ENCODE assay signal across 9 cellular contexts in the genomic region with DNA sequence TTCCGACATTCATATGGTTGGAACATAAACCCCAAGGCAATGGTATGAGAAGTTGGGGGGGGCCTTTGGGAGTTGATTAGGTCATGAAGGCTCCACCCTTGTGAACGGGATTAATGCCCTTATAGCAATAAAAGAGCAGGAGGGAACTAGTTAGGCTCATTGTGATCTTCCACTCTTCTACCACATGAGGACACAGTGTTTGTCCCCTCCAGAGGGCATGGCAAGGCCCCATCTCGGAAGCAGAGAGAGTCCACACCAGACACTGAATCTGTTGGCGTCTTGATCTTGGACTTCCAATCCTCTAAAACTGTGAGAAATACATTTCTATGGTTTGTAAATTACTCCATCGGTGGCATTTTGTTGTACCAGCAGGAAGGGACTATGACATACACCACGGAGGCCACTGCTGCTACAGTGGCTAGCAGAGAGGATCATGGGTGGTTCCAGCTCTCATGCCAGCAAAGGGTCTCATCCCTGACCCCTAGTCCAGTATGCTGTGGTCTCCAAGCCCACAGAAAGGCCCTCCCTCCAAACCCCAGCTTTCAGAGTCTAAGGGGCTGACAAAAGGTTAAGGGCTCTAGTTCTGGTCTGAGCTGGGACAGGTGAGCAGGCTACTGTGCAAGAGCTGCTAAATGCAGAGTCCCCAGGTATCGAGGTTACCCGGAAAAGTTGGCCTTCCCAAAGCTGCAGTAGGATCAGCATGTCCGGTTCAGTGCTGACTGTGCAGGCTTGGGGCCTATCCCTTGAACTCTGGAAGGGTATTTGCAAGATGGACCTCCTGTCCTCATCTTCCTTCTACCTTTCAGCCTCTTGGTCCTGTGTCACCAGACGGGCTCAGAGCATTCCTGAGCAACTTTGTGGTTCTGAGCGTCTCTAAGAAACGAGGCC. TPM values are rescaled to one million over a fixed set of nuclear protein-coding genes. Genes with fewer than 3 reads are reported as not detected.
DNase-seq lines count a peak whose midpoint lies in the region; ATAC-seq, FAIRE-seq and TF ChIP-seq lines count a peak whose summit lies in the region.
"Had no signal": no experiment of that assay in that cellular context is flagged by ENCODE, and none has a peak within 500 bp of the region (broad histone marks: within the 10 kb centered on the region; RNA-seq: fewer than 3 reads in every experiment).

No MANE protein-coding gene starts in this region.

- FAIRE-seq in kidney (lab: Jason Lieb, UNC) (no peak), urothelium cell line (lab: Jason Lieb, UNC) (no peak)

- H2AK5ac ChIP-seq in IMR-90 (ENCODE audit: low read depth, low read length), result peak overlapping the region; percentile 100

- no TSS peak for BruUV-seq in IMR-90 (replicated peaks; lab: Mats Ljungman, UMichigan)

- H3K18ac ChIP-seq in IMR-90 (ENCODE audit: low read depth, low read length), result peak overlapping the region; percentile 96

- H4K8ac ChIP-seq in IMR-90 (ENCODE audit: low read depth in 2 of 2, low read length in 2 of 2), result peak overlapping the region; percentile 91 to 92

- H3K36me3 Mint-ChIP-seq in activated T-cell treated with anti-CD3 and anti-CD28 coated beads, Interleukin-2, amount 50 U/mL, for 72 hours (ENCODE audit: insufficient read depth in 2 of 2), result peaks cover 14 to 34% of the 10 kb centered on the region in 2 donors
- H3K36me3 Mint-ChIP-seq in stimulated activated naive CD8-positive, alpha-beta T cell treated with anti-CD3 and anti-CD28 coated beads, Interleukin-15, Interleukin-2, amounts not matched to agents 100 ng/mL and 50 ng/mL, for 24 hours (ENCODE audit: low read depth), result peaks cover 63% of the 10 kb centered on the region

- intact Hi-C loops in IMR-90 (cut with micrococcal nuclease) (no loop called here), kidney (cut with DNase I) (no loop called here)

- H3K27me3 ChIP-seq in IMR-90 (ENCODE audit: control insufficient read depth, insufficient read depth, low read length), result no peaks in the 10 kb centered on the region

- H4K20me1 ChIP-seq in IMR-90 (ENCODE audit: insufficient read depth, low read length), result no peaks in the 10 kb centered on the region

- no peak for TF ChIP-seq RAD21 in IMR-90 (IDR thresholded peaks at IDR 0.05; ENCODE audit: low read length)

- TF ChIP-seq POLR2A in IMR-90 (IDR thresholded peaks at IDR 0.05; ENCODE audit: low read depth, low read length), result no peak; the same call in 1 of the 2 replicates

- H2BK120ac ChIP-seq in IMR-90 (ENCODE audit: low read depth, low read length), result peak overlapping the region; percentile 100

- no peaks in the 10 kb centered on the region for H3K27me3 Mint-ChIP-seq in activated T-cell treated with anti-CD3 and anti-CD28 coated beads, Interleukin-2, amount 50 U/mL, for 72 hours (ENCODE audit: low read depth)
- H3K27me3 Mint-ChIP-seq in stimulated activated naive CD8-positive, alpha-beta T cell treated with anti-CD3 and anti-CD28 coated beads, Interleukin-15, Interleukin-2, amounts not matched to agents 100 ng/mL and 50 ng/mL, for 24 hours, result no peaks in the 10 kb centered on the region

- H3K27ac ChIP-seq in IMR-90 (ENCODE audit: insufficient read depth, low read length), result peak overlapping the region; percentile 93
- H3K27ac ChIP-seq in kidney (ENCODE audit: low read depth in 2 of 2, low read length in 2 of 2), result peak overlapping the region; percentile 69 to 82

- H2AFZ ChIP-seq in IMR-90 (replicated peaks; ENCODE audit: low read length, poor library complexity), result peak overlapping the region; percentile 18

- peaks cover 56% of the 10 kb centered on the region for H3K4me1 ChIP-seq in IMR-90 (ENCODE audit: control insufficient read depth, insufficient read depth, low read length)
- H3K4me1 ChIP-seq in kidney (ENCODE audit: control insufficient read depth in 1 of 2, insufficient read depth in 1 of 2, low read depth in 1 of 2, low read length in 2 of 2), result peaks cover 19 to 43% of the 10 kb centered on the region in 2 donors

- peak overlapping the region; percentile 97 for H3K14ac ChIP-seq in IMR-90 (replicated peaks; ENCODE audit: low read depth, low read length)

- H3K4ac ChIP-seq in IMR-90 (ENCODE audit: low read depth, low read length), result peak overlapping the region; percentile 99

- H3K56ac ChIP-seq in IMR-90 (ENCODE audit: extremely low read depth, insufficient read depth, low read length), result peak overlapping the region; percentile 91

- DNase-seq in IMR-90 (no peak), kidney (no peak), glomerular visceral epithelial cell (ENCODE audit: extremely low spot score) (no peak), urothelium cell line (ENCODE audit: low spot score) (no peak)
- peak in 1 of 2 donors; percentile 18 for DNase-seq in activated T-cell treated with anti-CD3 and anti-CD28 coated beads, Interleukin-2, amount 50 U/mL, for 72 hours
- DNase-seq: dermis blood vessel endothelial cell had no signal

- no CpG with 5 or more reads among the region's 12 CpGs for WGBS in IMR-90 (ENCODE audit: extremely low coverage in 2 of 2, insufficient read length in 1 of 2), 2 experiments

- H2AK9ac ChIP-seq in IMR-90 (replicated peaks; ENCODE audit: low read depth, low read length, poor library complexity), result peak overlapping the region; percentile 97

- H3K4me3 ChIP-seq in IMR-90 (ENCODE audit: insufficient read depth, low read depth, low read length) (no peak overlapping the region), kidney (ENCODE audit: low read length in 2 of 2) (no peak overlapping the region)

- peaks cover 35% of the 10 kb centered on the region for H3K9me1 ChIP-seq in IMR-90 (ENCODE audit: insufficient read depth, low read length)

- H2BK15ac ChIP-seq in IMR-90 (ENCODE audit: low read depth, low read length), result peak overlapping the region; percentile 92

- H3K36me3 ChIP-seq in IMR-90 (ENCODE audit: control insufficient read depth, insufficient read depth, low read length) (no peaks in the 10 kb centered on the region), kidney (ENCODE audit: control insufficient read depth in 1 of 2, insufficient read depth in 2 of 2, low read length in 2 of 2) (no peaks in the 10 kb centered on the region)

- peak overlapping the region; percentile 7 for H3K27ac Mint-ChIP-seq in activated T-cell treated with anti-CD3 and anti-CD28 coated beads, Interleukin-2, amount 50 U/mL, for 72 hours
- H3K27ac Mint-ChIP-seq in stimulated activated naive CD8-positive, alpha-beta T cell treated with anti-CD3 and anti-CD28 coated beads, Interleukin-15, Interleukin-2, amounts not matched to agents 100 ng/mL and 50 ng/mL, for 24 hours, result peak overlapping the region; percentile 87

- peaks cover 12 to 45% of the 10 kb centered on the region in 2 experiments; a peak in 3 of 4 replicates for H3K79me1 ChIP-seq in IMR-90 (ENCODE audit: low read depth in 1 of 2, low read length in 2 of 2)

- no peak for ATAC-seq in IMR-90 (ENCODE audit: low read depth)
- ATAC-seq in activated T-cell treated with anti-CD3 and anti-CD28 coated beads, Interleukin-2, amount 50 U/mL, for 72 hours (replicated peaks in 1 of 2), result peak; percentile 15 to 18
- no peak for ATAC-seq in HG03442 (IDR thresholded peaks at IDR 0.05; ENCODE audit: unreplicated experiment)

- H3K4me2 ChIP-seq in IMR-90 (ENCODE audit: low read depth, low read length), result no peak overlapping the region; the same call in 1 of the 2 replicates

- H3K9ac ChIP-seq in IMR-90 (ENCODE audit: low read depth, low read length) (peak overlapping the region; percentile 62), kidney (ENCODE audit: low read length in 2 of 2) (no peak overlapping the region)

- peak overlapping the region; percentile 100 for H4K91ac ChIP-seq in IMR-90 (ENCODE audit: insufficient read depth, low read depth, low read length)

- TF ChIP-seq CTCF in IMR-90 (conservative IDR thresholded peaks at IDR 0.05; ENCODE audit: low read depth, low read length) (no peak), kidney (IDR thresholded peaks at IDR 0.05; ENCODE audit: borderline replicate concordance, extremely low read depth, insufficient read depth) (no peak)

- H3K9me3 ChIP-seq in IMR-90 (ENCODE audit: control insufficient read depth, insufficient read depth, low read length) (no peaks in the 10 kb centered on the region), kidney (ENCODE audit: control insufficient read depth in 1 of 2, low read length in 2 of 2) (no peaks in the 10 kb centered on the region)

- no peaks in the 10 kb centered on the region for H3K9me3 Mint-ChIP-seq in activated T-cell treated with anti-CD3 and anti-CD28 coated beads, Interleukin-2, amount 50 U/mL, for 72 hours
- no peaks in the 10 kb centered on the region for H3K9me3 Mint-ChIP-seq in stimulated activated naive CD8-positive, alpha-beta T cell treated with anti-CD3 and anti-CD28 coated beads, Interleukin-15, Interleukin-2, amounts not matched to agents 100 ng/mL and 50 ng/mL, for 24 hours
- H3K9me3 Mint-ChIP-seq: neural crest cell had no signal

- POLR2A ChIA-PET in IMR-90 (lab: Charles Lee; ENCODE audit: unreplicated experiment), result interaction anchor here (0.6 kb wide), 1 partner anchor 345 kb away, joined by 4 read pairs; no protein-coding TSS in a partner anchor

- H3K4me3 Mint-ChIP-seq in activated T-cell treated with anti-CD3 and anti-CD28 coated beads, Interleukin-2, amount 50 U/mL, for 72 hours, result peak overlapping the region in 1 of 2 donors; percentile 69
- H3K4me3 Mint-ChIP-seq in stimulated activated naive CD8-positive, alpha-beta T cell treated with anti-CD3 and anti-CD28 coated beads, Interleukin-15, Interleukin-2, amounts not matched to agents 100 ng/mL and 50 ng/mL, for 24 hours, result no peak overlapping the region
- H3K4me3 Mint-ChIP-seq: neural crest cell had no signal

- in situ Hi-C loops in IMR-90 (cut with MboI; ENCODE audit: low sequenced_read_pairs), result no loop called here

- H4K5ac ChIP-seq in IMR-90 (ENCODE audit: low read depth, low read length), result peak overlapping the region; percentile 92

- H3K23ac ChIP-seq in IMR-90 (ENCODE audit: low read depth, low read length), result peak overlapping the region; percentile 83

- H2BK20ac ChIP-seq in IMR-90 (ENCODE audit: low read depth, low read length), result peak overlapping the region; percentile 99

- H3K4me1 Mint-ChIP-seq in activated T-cell treated with anti-CD3 and anti-CD28 coated beads, Interleukin-2, amount 50 U/mL, for 72 hours (ENCODE audit: low read depth), result peaks cover 100% of the 10 kb centered on the region
- H3K4me1 Mint-ChIP-seq in stimulated activated naive CD8-positive, alpha-beta T cell treated with anti-CD3 and anti-CD28 coated beads, Interleukin-15, Interleukin-2, amounts not matched to agents 100 ng/mL and 50 ng/mL, for 24 hours (ENCODE audit: low read depth), result peaks cover 98% of the 10 kb centered on the region

- H2BK5ac ChIP-seq in IMR-90 (ENCODE audit: low read depth, low read length, poor library complexity, severe bottlenecking), result peak overlapping the region; percentile 99

- dilution Hi-C loops in IMR-90 (cut with HindIII; ENCODE audit: low sequenced_read_pairs, unreplicated experiment), result no loop called here

- CTCF ChIA-PET in IMR-90 (lab: Yijun Ruan, JAX), result interaction anchor here (2.0 kb wide), 1 partner anchor 20 kb away, joined by 16 read pairs; no protein-coding TSS in a partner anchor

RNA-seq across cellular contexts. Expression of a gene that starts 12.2 kb away (rescaled TPM):
- total RNA-seq in IMR-90 (2012; rRNA removed) (0.28 and 0.36 TPM in 2 replicates), kidney (7.1 TPM)
- polyA plus RNA-seq in IMR-90 (2012; rRNA removed) (0.14 and 0.22 TPM in 2 replicates), kidney (ENCODE audit: insufficient read depth, low read depth, low replicate concordance) (0.17 TPM)
- 0.16 TPM in 1 of 2 replicates, not detected in the other for polyA plus RNA-seq in IMR-90 (2012; cell fraction: cytosol; rRNA removed)
- polyA plus RNA-seq in IMR-90 (2012; cell fraction: nucleus; rRNA removed; ENCODE audit: low replicate concordance), result 0.23 and 0.39 TPM in 2 replicates
- 100 to 1,000 TPM; 311 to 371 TPM for total RNA-seq in activated T-cell treated with anti-CD3 and anti-CD28 coated beads, Interleukin-2, amount 50 U/mL, for 72 hours

RNA-seq across cellular contexts. Expression of a gene that starts 51.6 kb away (rescaled TPM):
- total RNA-seq in IMR-90 (2012; rRNA removed) (0.28 TPM in 1 of 2 replicates, not detected in the other), kidney (0.31 TPM)
- polyA plus RNA-seq in IMR-90 (2012; rRNA removed) (0.07 TPM in 1 of 2 replicates, not detected in the other), kidney (ENCODE audit: insufficient read depth, low read depth, low replicate concordance) (2.2 TPM)
- polyA plus RNA-seq in IMR-90 (2012; cell fraction: cytosol; rRNA removed), result 0.07 and 0.08 TPM in 2 replicates
- polyA plus RNA-seq in IMR-90 (2012; cell fraction: nucleus; rRNA removed; ENCODE audit: low replicate concordance), result 0.33 and 0.57 TPM in 2 replicates
- 10 to 100 TPM in 1 of 2 donors, 1 to 10 TPM in 1; 9.9 to 10.6 TPM for total RNA-seq in activated T-cell treated with anti-CD3 and anti-CD28 coated beads, Interleukin-2, amount 50 U/mL, for 72 hours
- total RNA-seq: dermis blood vessel endothelial cell, neural crest cell had no signal

Comparison
In these comparisons a context has a peak if more than half of its experiments do, and no peak if none do; other contexts are left out.
1. ATAC-seq: peak in activated T-cell treated with anti-CD3 and anti-CD28 coated beads, Interleukin-2, amount 50 U/mL, for 72 hours (2 of 2); none in IMR-90 (single experiment) and HG03442 (single experiment).
2. RNA of a gene that starts 12.2 kb away (total RNA-seq): 311 to 371 TPM in activated T-cell treated with anti-CD3 and anti-CD28 coated beads, Interleukin-2, amount 50 U/mL, for 72 hours; 7.1 TPM in kidney (single experiment) and 0.28 to 0.36 TPM in IMR-90; every median in the first group is over 10 times any median in the second.